Comparison of ENCODE assay signal across 18 cellular contexts in genomic region chr13:113770441-113770840, GRCh38.
"Had no signal": no experiment of that assay in that cellular context is flagged by ENCODE, and none has a peak within 500 bp of the region (broad histone marks: within the 10 kb centered on the region; RNA-seq: fewer than 3 reads in every experiment).

No MANE protein-coding gene starts in this region.

- H3K36me3 Mint-ChIP-seq: naive B cell; stimulated activated effector memory CD8-positive, alpha-beta T cell treated with anti-CD3 and anti-CD28 coated beads, Interleukin-12 subunit alpha, Interleukin-12 subunit beta, amount 100 ng/mL, for 72 hours; type B pancreatic cell had no signal

- H3K4me1 ChIP-seq: thyroid gland, uterus had no signal

- H3K4me3 Mint-ChIP-seq: dendritic cell treated with granulocyte-macrophage colony-stimulating factor and Interleukin-4, amounts not matched to agents 40 ng/mL and 50 ng/mL, for 4 days; effector memory CD8-positive, alpha-beta T cell; naive B cell; nephron; stimulated activated effector memory CD8-positive, alpha-beta T cell treated with anti-CD3 and anti-CD28 coated beads, Interleukin-12 subunit alpha, Interleukin-12 subunit beta, amount 100 ng/mL, for 72 hours; type B pancreatic cell had no signal

- H3K36me3 ChIP-seq: suprapubic skin, thyroid gland, uterus had no signal

- H3K9me3 ChIP-seq: suprapubic skin, thyroid gland, uterus had no signal

- DNase-seq: effector memory CD8-positive, alpha-beta T cell; hippocampal formation; left colon; left ventricle myocardium superior; mesenchymal stem cell; naive B cell; small intestine; stimulated activated CD4-positive, alpha-beta T cell treated with anti-CD3 and anti-CD28 coated beads, Interleukin-4, amount 100 ng/mL, for 1 hour; stimulated activated CD8-positive, alpha-beta memory T cell treated with anti-CD3 and anti-CD28 coated beads, Interleukin-4, amount 100 ng/mL, for 48 hours; stimulated activated naive CD8-positive, alpha-beta T cell treated with anti-CD3 and anti-CD28 coated beads, Interleukin-15, Interleukin-2, amounts not matched to agents 100 U/mL and 50 U/mL, for 24 hours; thyroid gland; uterus had no signal

- H3K9me3 Mint-ChIP-seq: dendritic cell treated with granulocyte-macrophage colony-stimulating factor and Interleukin-4, amounts not matched to agents 40 ng/mL and 50 ng/mL, for 4 days; effector memory CD8-positive, alpha-beta T cell; stimulated activated effector memory CD8-positive, alpha-beta T cell treated with anti-CD3 and anti-CD28 coated beads, Interleukin-12 subunit alpha, Interleukin-12 subunit beta, amount 100 ng/mL, for 72 hours had no signal

- H3K27me3 ChIP-seq: thyroid gland, uterus had no signal

- ATAC-seq: effector memory CD8-positive, alpha-beta T cell; left colon; left ventricle myocardium superior; stimulated activated effector memory CD8-positive, alpha-beta T cell treated with anti-CD3 and anti-CD28 coated beads, Interleukin-12 subunit alpha, Interleukin-12 subunit beta, amount 100 ng/mL, for 72 hours; stimulated activated naive CD8-positive, alpha-beta T cell treated with anti-CD3 and anti-CD28 coated beads, Interleukin-15, Interleukin-2, amounts not matched to agents 100 U/mL and 50 U/mL, for 24 hours had no signal

- H3K27ac Mint-ChIP-seq: dendritic cell treated with granulocyte-macrophage colony-stimulating factor and Interleukin-4, amounts not matched to agents 40 ng/mL and 50 ng/mL, for 4 days; effector memory CD8-positive, alpha-beta T cell; naive B cell; stimulated activated effector memory CD8-positive, alpha-beta T cell treated with anti-CD3 and anti-CD28 coated beads, Interleukin-12 subunit alpha, Interleukin-12 subunit beta, amount 100 ng/mL, for 72 hours; type B pancreatic cell had no signal

- H3K27ac ChIP-seq: suprapubic skin, thyroid gland, uterus had no signal

- H3K4me1 Mint-ChIP-seq: naive B cell had no signal

- H3K4me3 ChIP-seq: lung, suprapubic skin, thyroid gland, uterus had no signal
